In genomic region chr11:19903620-19904069, GRCh38 we compare ENCODE assay signal across 9 cellular contexts.
DNase-seq lines count a peak whose midpoint lies in the region; ATAC-seq and TF ChIP-seq lines count a peak whose summit lies in the region.
"Had no signal": no experiment of that assay in that cellular context is flagged by ENCODE, and none has a peak within 500 bp of the region (broad histone marks: within the 10 kb centered on the region; RNA-seq: fewer than 3 reads in every experiment).

No MANE protein-coding gene starts in this region.

- no peaks in the 10 kb centered on the region for H3K36me3 Mint-ChIP-seq in activated CD4-positive, alpha-beta T cell treated with anti-CD3 and anti-CD28 coated beads, Interleukin-2, amount 10 ng/mL, durations not matched to agents 7 days and 5 days (ENCODE audit: low read depth)
- no peaks in the 10 kb centered on the region for H3K36me3 Mint-ChIP-seq in endodermal cell (ENCODE audit: low read depth)

- no peak overlapping the region for H3K9ac ChIP-seq in endodermal cell (ENCODE audit: extremely low read depth, low read length, poor library complexity, severe bottlenecking)

- DNase-seq in DMS 273 (lab: John Stamatoyannopoulos, UW; ENCODE audit: unreplicated experiment) (peak; percentile 79), HEK293T (ENCODE audit: extremely low spot score) (peak; percentile 65), NCI-H2227 (lab: John Stamatoyannopoulos, UW; ENCODE audit: unreplicated experiment) (peak; percentile 79), endodermal cell (peak; percentile 94), midbrain (lab: John Stamatoyannopoulos, UW) (peak; percentile 83)
- DNase-seq in activated CD4-positive, alpha-beta T cell treated with anti-CD3 and anti-CD28 coated beads, Interleukin-2, amount 10 ng/mL, durations not matched to agents 7 days and 5 days = peak; percentile 53
- peak; percentile 20 to 41 for DNase-seq in stimulated activated naive CD8-positive, alpha-beta T cell treated with anti-CD3 and anti-CD28 coated beads, Interleukin-15, amount 100 ng/mL, for 72 hours

- CTCF ChIA-PET in HEK293T (lab: Yijun Ruan, JAX) = interaction anchor here (0.6 to 2.0 kb wide), 12 partner anchors 24 to 360 kb away, joined by 3 to 13 read pairs (median 5); no protein-coding TSS in a partner anchor
- CTCF ChIA-PET in activated CD4-positive, alpha-beta T cell treated with anti-CD3 and anti-CD28 coated beads, Interleukin-2, amount 10 ng/mL, durations not matched to agents 7 days and 5 days (lab: Charles Lee) = interaction anchor here (0.6 to 1.3 kb wide), 3 partner anchors 31 to 642 kb away, joined by 3 to 5 read pairs (median 3); no protein-coding TSS in a partner anchor

- no peaks in the 10 kb centered on the region for H3K9me3 ChIP-seq in endodermal cell (ENCODE audit: control insufficient read depth, low read length)

- no peak overlapping the region for H3K27ac ChIP-seq in endodermal cell (ENCODE audit: low read depth, low read length)

- H3K4me1 Mint-ChIP-seq in activated CD4-positive, alpha-beta T cell treated with anti-CD3 and anti-CD28 coated beads, Interleukin-2, amount 10 ng/mL, durations not matched to agents 7 days and 5 days = no peaks in the 10 kb centered on the region
- H3K4me1 Mint-ChIP-seq in endodermal cell = no peaks in the 10 kb centered on the region
- no peaks in the 10 kb centered on the region for H3K4me1 Mint-ChIP-seq in stimulated activated naive CD8-positive, alpha-beta T cell treated with anti-CD3 and anti-CD28 coated beads, Interleukin-15, amount 100 ng/mL, for 72 hours

- peak; percentile 92 for TF ChIP-seq CTCF in endodermal cell (conservative IDR thresholded peaks at IDR 0.05)

- no peaks in the 10 kb centered on the region for H3K4me1 ChIP-seq in endodermal cell (ENCODE audit: control insufficient read depth, insufficient read depth, low read length)

- H3K36me3 ChIP-seq in endodermal cell (ENCODE audit: control insufficient read depth, insufficient read depth, low read length) = no peaks in the 10 kb centered on the region

- peaks cover 5% of the 10 kb centered on the region for H3K27me3 Mint-ChIP-seq in activated CD4-positive, alpha-beta T cell treated with anti-CD3 and anti-CD28 coated beads, Interleukin-2, amount 10 ng/mL, durations not matched to agents 7 days and 5 days
- H3K27me3 Mint-ChIP-seq in endodermal cell (ENCODE audit: insufficient read depth) = no peaks in the 10 kb centered on the region
- H3K27me3 Mint-ChIP-seq in stimulated activated naive CD8-positive, alpha-beta T cell treated with anti-CD3 and anti-CD28 coated beads, Interleukin-15, amount 100 ng/mL, for 72 hours = no peaks in the 10 kb centered on the region

- H3K4me3 Mint-ChIP-seq in activated CD4-positive, alpha-beta T cell treated with anti-CD3 and anti-CD28 coated beads, Interleukin-2, amount 10 ng/mL, durations not matched to agents 7 days and 5 days = no peak overlapping the region
- no peak overlapping the region for H3K4me3 Mint-ChIP-seq in endodermal cell
- H3K4me3 Mint-ChIP-seq in stimulated activated naive CD8-positive, alpha-beta T cell treated with anti-CD3 and anti-CD28 coated beads, Interleukin-15, amount 100 ng/mL, for 72 hours = no peak overlapping the region
- H3K4me3 Mint-ChIP-seq: T-helper 1 cell treated with Interleukin-12 subunit alpha and Interleukin-12 subunit beta and Interleukin-4 antibody, amounts not matched to agents 30 μg/mL and 1 μg/mL, for 36 hours had no signal

- no peaks in the 10 kb centered on the region for H3K9me3 Mint-ChIP-seq in activated CD4-positive, alpha-beta T cell treated with anti-CD3 and anti-CD28 coated beads, Interleukin-2, amount 10 ng/mL, durations not matched to agents 7 days and 5 days
- H3K9me3 Mint-ChIP-seq in endodermal cell = no peaks in the 10 kb centered on the region
- H3K9me3 Mint-ChIP-seq in stimulated activated naive CD8-positive, alpha-beta T cell treated with anti-CD3 and anti-CD28 coated beads, Interleukin-15, amount 100 ng/mL, for 72 hours = no peaks in the 10 kb centered on the region
- H3K9me3 Mint-ChIP-seq: T-helper 1 cell treated with Interleukin-12 subunit alpha and Interleukin-12 subunit beta and Interleukin-4 antibody, amounts not matched to agents 30 μg/mL and 1 μg/mL, for 36 hours had no signal

- no peaks in the 10 kb centered on the region for H3K27me3 ChIP-seq in endodermal cell (ENCODE audit: control insufficient read depth, insufficient read depth, low read length, poor library complexity, severe bottlenecking)

- H3K27ac Mint-ChIP-seq in activated CD4-positive, alpha-beta T cell treated with anti-CD3 and anti-CD28 coated beads, Interleukin-2, amount 10 ng/mL, durations not matched to agents 7 days and 5 days = no peak overlapping the region
- peak overlapping the region; percentile 45 for H3K27ac Mint-ChIP-seq in endodermal cell
- no peak overlapping the region for H3K27ac Mint-ChIP-seq in stimulated activated naive CD8-positive, alpha-beta T cell treated with anti-CD3 and anti-CD28 coated beads, Interleukin-15, amount 100 ng/mL, for 72 hours
- H3K27ac Mint-ChIP-seq: T-helper 1 cell treated with Interleukin-12 subunit alpha and Interleukin-12 subunit beta and Interleukin-4 antibody, amounts not matched to agents 30 μg/mL and 1 μg/mL, for 36 hours had no signal

- ATAC-seq in stimulated activated naive CD8-positive, alpha-beta T cell treated with anti-CD3 and anti-CD28 coated beads, Interleukin-15, amount 100 ng/mL, for 72 hours = peak; percentile 55
- ATAC-seq in GM21423 (IDR thresholded peaks at IDR 0.05; ENCODE audit: unreplicated experiment) = no peak

- POLR2A ChIA-PET in HEK293T (lab: Yijun Ruan, JAX) = no interaction called here
- POLR2A ChIA-PET in activated CD4-positive, alpha-beta T cell treated with anti-CD3 and anti-CD28 coated beads, Interleukin-2, amount 10 ng/mL, durations not matched to agents 7 days and 5 days (lab: Charles Lee) = no interaction called here

- H3K4me3 ChIP-seq in endodermal cell (ENCODE audit: low read length) = no peak overlapping the region

- WGBS in endodermal cell (ENCODE audit: insufficient coverage in 1 of 2, insufficient read length in 1 of 2), 2 experiments = 89% methylated on average over 1 of the region's 1 CpG; no CpG with 5 or more reads in 1 of the 2 experiments

TF ChIP-seq in HEK293T, 16 proteins besides CTCF, POLR2A, EP300 and RAD21:
- TF ChIP-seq HDGF (IDR thresholded peaks at IDR 0.05; ENCODE audit: borderline replicate concordance) (no peak), ZNF384 (IDR thresholded peaks at IDR 0.05) (peak; percentile 97), L3MBTL2 (conservative IDR thresholded peaks at IDR 0.05) (no peak)

Comparison
In these comparisons a context has a peak if more than half of its experiments do, and no peak if none do; other contexts are left out.
1. DNase-seq: peak in every context shown above with its lines; median percentile 94 in endodermal cell; 83 in midbrain; 79 in DMS 273; 79 in NCI-H2227; 65 in HEK293T; 53 in activated CD4-positive, alpha-beta T cell treated with anti-CD3 and anti-CD28 coated beads, Interleukin-2, amount 10 ng/mL, durations not matched to agents 7 days and 5 days; 30 in stimulated activated naive CD8-positive, alpha-beta T cell treated with anti-CD3 and anti-CD28 coated beads, Interleukin-15, amount 100 ng/mL, for 72 hours.